Comparison of ENCODE assay signal across 18 cellular contexts in the genomic region with DNA sequence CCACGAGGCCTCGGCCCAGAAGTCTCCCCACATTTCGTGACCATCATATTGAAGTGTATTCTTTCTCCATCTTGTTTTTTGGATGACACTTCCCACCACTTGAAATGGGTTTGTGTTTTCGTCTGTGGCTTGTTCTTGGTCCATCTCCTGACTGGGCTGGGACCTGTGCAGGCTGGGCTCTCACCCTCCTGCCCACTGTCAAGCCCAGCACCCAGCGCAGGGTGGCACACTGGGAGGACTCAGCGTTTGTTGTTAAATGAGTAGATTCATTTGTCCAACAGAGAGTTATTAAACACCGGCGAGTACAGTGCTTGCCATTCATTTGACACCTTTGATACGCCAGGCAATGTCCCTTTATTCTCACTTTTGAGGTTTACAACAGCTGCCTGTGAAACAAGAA.
"Had no signal": no experiment of that assay in that cellular context is flagged by ENCODE, and none has a peak within 500 bp of the region (broad histone marks: within the 10 kb centered on the region; RNA-seq: fewer than 3 reads in every experiment).

No MANE protein-coding gene starts in this region.

- H3K36me3 Mint-ChIP-seq: memory B cell; mesothelial cell of epicardium; natural killer cell treated with Interleukin-12 subunit alpha and Interleukin-12 subunit beta and Interleukin-15 and Interleukin-18, amount 100 ng/mL, for 72 hours had no signal

- ATAC-seq: effector memory CD8-positive, alpha-beta T cell; foreskin keratinocyte; heart left ventricle; left lung; natural killer cell treated with Interleukin-12 subunit alpha and Interleukin-12 subunit beta and Interleukin-15 and Interleukin-18, amount 100 ng/mL, for 72 hours; pancreas; right lobe of liver had no signal

- FAIRE-seq: colon, pancreas had no signal

- H3K27me3 Mint-ChIP-seq: dendritic cell treated with granulocyte-macrophage colony-stimulating factor and Interleukin-4, amounts not matched to agents 40 ng/mL and 50 ng/mL, for 4 days; effector memory CD8-positive, alpha-beta T cell; memory B cell; natural killer cell treated with Interleukin-12 subunit alpha and Interleukin-12 subunit beta and Interleukin-15 and Interleukin-18, amount 100 ng/mL, for 72 hours had no signal

- DNase-seq: effector memory CD8-positive, alpha-beta T cell; foreskin keratinocyte; heart left ventricle; hippocampal formation; left lung; occipital lobe; retina; right lobe of liver; stimulated activated CD4-positive, alpha-beta T cell treated with anti-CD3 and anti-CD28 coated beads, Interleukin-2, amount 100 ng/mL, for 24 hours; stimulated activated CD4-positive, alpha-beta T cell treated with anti-CD3 and anti-CD28 coated beads, Interleukin-4, amount 100 ng/mL, for 4 hours; stimulated activated naive CD4-positive, alpha-beta T cell treated with Interleukin-2 at 50 U/mL for 16 hours; trophoblast cell had no signal

- H3K4me3 Mint-ChIP-seq: dendritic cell treated with granulocyte-macrophage colony-stimulating factor and Interleukin-4, amounts not matched to agents 40 ng/mL and 50 ng/mL, for 4 days; effector memory CD8-positive, alpha-beta T cell; memory B cell; mesothelial cell of epicardium; natural killer cell treated with Interleukin-12 subunit alpha and Interleukin-12 subunit beta and Interleukin-15 and Interleukin-18, amount 100 ng/mL, for 72 hours had no signal

- H3K9me3 Mint-ChIP-seq: dendritic cell treated with granulocyte-macrophage colony-stimulating factor and Interleukin-4, amounts not matched to agents 40 ng/mL and 50 ng/mL, for 4 days; effector memory CD8-positive, alpha-beta T cell; memory B cell; mesothelial cell of epicardium; natural killer cell treated with Interleukin-12 subunit alpha and Interleukin-12 subunit beta and Interleukin-15 and Interleukin-18, amount 100 ng/mL, for 72 hours had no signal

- H3K4me1 Mint-ChIP-seq: memory B cell, mesothelial cell of epicardium had no signal

- H3K27ac Mint-ChIP-seq: dendritic cell treated with granulocyte-macrophage colony-stimulating factor and Interleukin-4, amounts not matched to agents 40 ng/mL and 50 ng/mL, for 4 days; effector memory CD8-positive, alpha-beta T cell; memory B cell; mesothelial cell of epicardium; natural killer cell treated with Interleukin-12 subunit alpha and Interleukin-12 subunit beta and Interleukin-15 and Interleukin-18, amount 100 ng/mL, for 72 hours had no signal
